In genomic region chr17:17063546-17064122, GRCh38 we compare ENCODE assay signal across 1 cellular context.
TF ChIP-seq lines count a peak whose summit lies in the region.

No MANE protein-coding gene starts in this region.

TF ChIP-seq in HEK293, 187 proteins besides CTCF, POLR2A, EP300 and RAD21 (continued from another document):
- TF ChIP-seq PRDM2 (tag by site-specific recombination; IDR thresholded peaks at IDR 0.05; ENCODE audit: borderline replicate concordance) (no peak), ZNF398 (tag by site-specific recombination; IDR thresholded peaks at IDR 0.05) (peak; percentile 85), ZNF610 (tag by site-specific recombination; IDR thresholded peaks at IDR 0.05; ENCODE audit: borderline replicate concordance) (no peak), ZBTB20 (tag by site-specific recombination; IDR thresholded peaks at IDR 0.05) (no peak), ZNF146 (tag by site-specific recombination; IDR thresholded peaks at IDR 0.05) (no peak), ZNF138 (tag by site-specific recombination; IDR thresholded peaks at IDR 0.05; ENCODE audit: borderline replicate concordance) (no peak), SP7 (tag by site-specific recombination; IDR thresholded peaks at IDR 0.05) (no peak), KLF7 (tag by site-specific recombination; IDR thresholded peaks at IDR 0.05; ENCODE audit: borderline replicate concordance) (no peak), KLF9 (tag by site-specific recombination; IDR thresholded peaks at IDR 0.05; ENCODE audit: low read depth) (no peak), ZNF132 (tag by site-specific recombination; IDR thresholded peaks at IDR 0.05; ENCODE audit: borderline replicate concordance) (no peak), MEIS1 (CRISPR knock-in tag; IDR thresholded peaks at IDR 0.05; ENCODE audit: borderline replicate concordance) (no peak), ZBTB48 (tag by site-specific recombination; IDR thresholded peaks at IDR 0.05) (peak; percentile 88), ZNF239 (tag by site-specific recombination; IDR thresholded peaks at IDR 0.05) (no peak), ZNF561 (tag by site-specific recombination; IDR thresholded peaks at IDR 0.05; ENCODE audit: borderline replicate concordance) (no peak), ZNF433 (tag by site-specific recombination; IDR thresholded peaks at IDR 0.05; ENCODE audit: low read depth) (no peak), GFI1B (tag by site-specific recombination; IDR thresholded peaks at IDR 0.05) (no peak), ZNF280C (tag by site-specific recombination; IDR thresholded peaks at IDR 0.05) (no peak), ZNF16 (tag by site-specific recombination; IDR thresholded peaks at IDR 0.05; ENCODE audit: low read depth) (no peak), ZFHX2 (tag by site-specific recombination; conservative IDR thresholded peaks at IDR 0.05) (peak; percentile 47; the same call in 1 of the 2 replicates), ZNF114 (tag by site-specific recombination; IDR thresholded peaks at IDR 0.05) (no peak), ZNF394 (tag by site-specific recombination; IDR thresholded peaks at IDR 0.05; ENCODE audit: borderline replicate concordance) (no peak), OSR2 (tag by site-specific recombination; IDR thresholded peaks at IDR 0.05) (no peak), REST (tag by site-specific recombination; IDR thresholded peaks at IDR 0.05) (no peak), HOXA7 (CRISPR knock-in tag; IDR thresholded peaks at IDR 0.05; ENCODE audit: borderline replicate concordance) (no peak), PATZ1 (tag by site-specific recombination; IDR thresholded peaks at IDR 0.05) (peak; percentile 50; the same call in 1 of the 2 replicates), EGR2 (tag by site-specific recombination; IDR thresholded peaks at IDR 0.05; ENCODE audit: low read depth) (0 out of 2 replicates have a peak, but pooled peaks have one; percentile 6), TCF7L2 (IDR thresholded peaks at IDR 0.05; ENCODE audit: borderline replicate concordance, low read depth, low read length) (no peak), ZNF555 (tag by site-specific recombination; conservative IDR thresholded peaks at IDR 0.05) (no peak), KLF16 (tag by site-specific recombination; IDR thresholded peaks at IDR 0.05) (no peak)
- TF ChIP-seq, protein P1, sequence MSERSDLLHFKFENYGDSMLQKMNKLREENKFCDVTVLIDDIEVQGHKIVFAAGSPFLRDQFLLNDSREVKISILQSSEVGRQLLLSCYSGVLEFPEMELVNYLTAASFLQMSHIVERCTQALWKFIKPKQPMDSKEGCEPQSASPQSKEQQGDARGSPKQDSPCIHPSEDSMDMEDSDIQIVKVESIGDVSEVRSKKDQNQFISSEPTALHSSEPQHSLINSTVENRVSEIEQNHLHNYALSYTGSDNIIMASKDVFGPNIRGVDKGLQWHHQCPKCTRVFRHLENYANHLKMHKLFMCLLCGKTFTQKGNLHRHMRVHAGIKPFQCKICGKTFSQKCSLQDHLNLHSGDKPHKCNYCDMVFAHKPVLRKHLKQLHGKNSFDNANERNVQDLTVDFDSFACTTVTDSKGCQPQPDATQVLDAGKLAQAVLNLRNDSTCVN (tag by site-specific recombination; optimal IDR thresholded peaks at IDR 0.05), result no peak
- TF ChIP-seq, protein P2, sequence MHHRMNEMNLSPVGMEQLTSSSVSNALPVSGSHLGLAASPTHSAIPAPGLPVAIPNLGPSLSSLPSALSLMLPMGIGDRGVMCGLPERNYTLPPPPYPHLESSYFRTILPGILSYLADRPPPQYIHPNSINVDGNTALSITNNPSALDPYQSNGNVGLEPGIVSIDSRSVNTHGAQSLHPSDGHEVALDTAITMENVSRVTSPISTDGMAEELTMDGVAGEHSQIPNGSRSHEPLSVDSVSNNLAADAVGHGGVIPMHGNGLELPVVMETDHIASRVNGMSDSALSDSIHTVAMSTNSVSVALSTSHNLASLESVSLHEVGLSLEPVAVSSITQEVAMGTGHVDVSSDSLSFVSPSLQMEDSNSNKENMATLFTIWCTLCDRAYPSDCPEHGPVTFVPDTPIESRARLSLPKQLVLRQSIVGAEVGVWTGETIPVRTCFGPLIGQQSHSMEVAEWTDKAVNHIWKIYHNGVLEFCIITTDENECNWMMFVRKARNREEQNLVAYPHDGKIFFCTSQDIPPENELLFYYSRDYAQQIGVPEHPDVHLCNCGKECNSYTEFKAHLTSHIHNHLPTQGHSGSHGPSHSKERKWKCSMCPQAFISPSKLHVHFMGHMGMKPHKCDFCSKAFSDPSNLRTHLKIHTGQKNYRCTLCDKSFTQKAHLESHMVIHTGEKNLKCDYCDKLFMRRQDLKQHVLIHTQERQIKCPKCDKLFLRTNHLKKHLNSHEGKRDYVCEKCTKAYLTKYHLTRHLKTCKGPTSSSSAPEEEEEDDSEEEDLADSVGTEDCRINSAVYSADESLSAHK (tag by site-specific recombination; IDR thresholded peaks at IDR 0.05), result no peak
- TF ChIP-seq, protein P3, sequence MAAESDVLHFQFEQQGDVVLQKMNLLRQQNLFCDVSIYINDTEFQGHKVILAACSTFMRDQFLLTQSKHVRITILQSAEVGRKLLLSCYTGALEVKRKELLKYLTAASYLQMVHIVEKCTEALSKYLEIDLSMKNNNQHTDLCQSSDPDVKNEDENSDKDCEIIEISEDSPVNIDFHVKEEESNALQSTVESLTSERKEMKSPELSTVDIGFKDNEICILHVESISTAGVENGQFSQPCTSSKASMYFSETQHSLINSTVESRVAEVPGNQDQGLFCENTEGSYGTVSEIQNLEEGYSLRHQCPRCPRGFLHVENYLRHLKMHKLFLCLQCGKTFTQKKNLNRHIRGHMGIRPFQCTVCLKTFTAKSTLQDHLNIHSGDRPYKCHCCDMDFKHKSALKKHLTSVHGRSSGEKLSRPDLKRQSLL (tag by site-specific recombination; IDR thresholded peaks at IDR 0.05), result no peak
- TF ChIP-seq, protein P4, sequence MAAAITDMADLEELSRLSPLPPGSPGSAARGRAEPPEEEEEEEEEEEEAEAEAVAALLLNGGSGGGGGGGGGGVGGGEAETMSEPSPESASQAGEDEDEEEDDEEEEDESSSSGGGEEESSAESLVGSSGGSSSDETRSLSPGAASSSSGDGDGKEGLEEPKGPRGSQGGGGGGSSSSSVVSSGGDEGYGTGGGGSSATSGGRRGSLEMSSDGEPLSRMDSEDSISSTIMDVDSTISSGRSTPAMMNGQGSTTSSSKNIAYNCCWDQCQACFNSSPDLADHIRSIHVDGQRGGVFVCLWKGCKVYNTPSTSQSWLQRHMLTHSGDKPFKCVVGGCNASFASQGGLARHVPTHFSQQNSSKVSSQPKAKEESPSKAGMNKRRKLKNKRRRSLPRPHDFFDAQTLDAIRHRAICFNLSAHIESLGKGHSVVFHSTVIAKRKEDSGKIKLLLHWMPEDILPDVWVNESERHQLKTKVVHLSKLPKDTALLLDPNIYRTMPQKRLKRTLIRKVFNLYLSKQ (tag by site-specific recombination; IDR thresholded peaks at IDR 0.05; ENCODE audit: borderline replicate concordance), result no peak
